ENCODE assay signal across 18 cellular contexts in the genomic region with DNA sequence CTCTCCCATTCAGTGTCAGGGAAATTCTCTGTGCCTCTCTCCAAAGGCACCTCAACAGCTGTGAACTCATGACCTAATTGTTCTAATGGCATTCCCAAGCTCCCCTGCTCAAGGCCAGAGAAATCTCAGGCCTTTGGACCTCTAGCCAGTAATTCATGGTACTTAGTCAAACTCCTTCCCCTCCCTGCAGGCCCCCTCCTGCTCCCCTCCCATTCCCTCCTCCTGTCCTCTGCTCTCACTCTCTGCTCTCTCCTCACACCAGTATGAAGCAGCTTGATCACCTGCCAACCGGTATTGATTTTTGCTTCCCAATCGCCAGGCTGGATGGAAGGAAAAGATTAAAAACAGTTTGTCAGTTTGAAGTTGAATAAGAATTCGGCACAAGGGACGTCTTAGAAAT.
DNase-seq lines count a peak whose midpoint lies in the region; ATAC-seq and TF ChIP-seq lines count a peak whose summit lies in the region.
"Had no signal": no experiment of that assay in that cellular context is flagged by ENCODE, and none has a peak within 500 bp of the region (broad histone marks: within the 10 kb centered on the region; RNA-seq: fewer than 3 reads in every experiment).

No MANE protein-coding gene starts in this region.

- TF ChIP-seq CTCF in hepatocyte (IDR thresholded peaks at IDR 0.05; ENCODE audit: poor library complexity) = no peak
- TF ChIP-seq CTCF in ovary (IDR thresholded peaks at IDR 0.05) = no peak
- TF ChIP-seq CTCF in PC-9 (conservative IDR thresholded peaks at IDR 0.05) = no peak

- DNase-seq in NCI-H1092 treated with DMSO at 0.1 percent for 48 hours (lab: John Stamatoyannopoulos, UW) (peak; percentile 72), NCI-H2227 (lab: John Stamatoyannopoulos, UW; ENCODE audit: unreplicated experiment) (peak; percentile 33), hepatocyte (ENCODE audit: low spot score) (peak; percentile 7), ovary (peak; percentile 41 to 44 (median 41)), PC-9 (no peak)
- no peak for DNase-seq in activated naive CD4-positive, alpha-beta T cell (lab: John Stamatoyannopoulos, UW)
- DNase-seq: CD8-positive, alpha-beta T cell; DND-41; GDM1; GM23248; NCI-H1048; NCI-H187 treated with DMSO at 0.1 percent for 48 hours; NCI-H226; NCI-H774; SJCRH30 had no signal

- no peak overlapping the region for H3K27ac ChIP-seq in hepatocyte
- H3K27ac ChIP-seq in ovary = peak overlapping the region in 1 of 2 donors; percentile 59
- H3K27ac ChIP-seq in PC-9 = no peak overlapping the region
- H3K27ac ChIP-seq: GM23248, HL-60, SJCRH30 had no signal

- CTCF ChIA-PET in PC-9 (lab: Charles Lee) = no interaction called here

- ATAC-seq in GM21423 (IDR thresholded peaks at IDR 0.05; ENCODE audit: unreplicated experiment) = no peak
- ATAC-seq: CD8-positive, alpha-beta T cell; K562 had no signal

- H2AFZ ChIP-seq in hepatocyte = no peak overlapping the region
- no peak overlapping the region for H2AFZ ChIP-seq in PC-9
- H2AFZ ChIP-seq: GM23248 had no signal

- H3K36me3 ChIP-seq in hepatocyte (replicated peaks; ENCODE audit: insufficient read depth, low read depth) (no peaks in the 10 kb centered on the region), ovary (no peaks in the 10 kb centered on the region), PC-9 (ENCODE audit: low read depth) (no peaks in the 10 kb centered on the region)
- H3K36me3 ChIP-seq: SJCRH30 had no signal

- no peak overlapping the region for H3K4me3 ChIP-seq in hepatocyte
- H3K4me3 ChIP-seq in ovary = no peak overlapping the region
- no peak overlapping the region for H3K4me3 ChIP-seq in PC-9
- H3K4me3 ChIP-seq: GM23248, K562, SJCRH30 had no signal

- no peaks in the 10 kb centered on the region for H3K9me2 ChIP-seq in hepatocyte (replicated peaks; ENCODE audit: insufficient read depth)
- H3K9me2 ChIP-seq in PC-9 (ENCODE audit: insufficient read depth) = no peaks in the 10 kb centered on the region

- POLR2A ChIA-PET in PC-9 (lab: Charles Lee; ENCODE audit: unreplicated experiment) = no interaction called here

- H3K9me3 ChIP-seq in hepatocyte (ENCODE audit: low read depth) = no peaks in the 10 kb centered on the region
- H3K9me3 ChIP-seq in ovary = no peaks in the 10 kb centered on the region
- peaks cover 16% of the 10 kb centered on the region; the same call in 1 of the 2 replicates for H3K9me3 ChIP-seq in PC-9 (ENCODE audit: insufficient read depth, low read depth)
- H3K9me3 ChIP-seq: SJCRH30 had no signal

- no peaks in the 10 kb centered on the region for H3K79me2 ChIP-seq in hepatocyte
- H3K79me2 ChIP-seq in PC-9 (ENCODE audit: low read depth) = no peaks in the 10 kb centered on the region

- no TSS peak for BruUV-seq in PC-9 (replicated peaks; lab: Mats Ljungman, UMichigan)

- no peak for TF ChIP-seq POLR2A in ovary (IDR thresholded peaks at IDR 0.05)

- no peak for TF ChIP-seq EP300 in ovary (IDR thresholded peaks at IDR 0.05)

- 57% methylated on average over 4 of the region's 4 CpGs for WGBS in hepatocyte (ENCODE audit: low lambda C conversion rate, missing lambda C conversion rate)
- WGBS in ovary, 3 donors = 5 to 11% (median 6%) methylated on average over 4 of the region's 4 CpGs

- peaks cover 4% of the 10 kb centered on the region; the same call in 1 of the 2 replicates for H3F3A ChIP-seq in PC-9 (ENCODE audit: insufficient read depth, low read depth)

- H3K4me1 ChIP-seq in hepatocyte (ENCODE audit: insufficient read depth) = no peaks in the 10 kb centered on the region
- peaks cover 15% of the 10 kb centered on the region for H3K4me1 ChIP-seq in ovary (ENCODE audit: insufficient read depth)
- peaks cover 14% of the 10 kb centered on the region for H3K4me1 ChIP-seq in PC-9 (replicated peaks; ENCODE audit: insufficient read depth)
- H3K4me1 ChIP-seq: SJCRH30 had no signal

- no peaks in the 10 kb centered on the region for H4K20me1 ChIP-seq in hepatocyte (ENCODE audit: insufficient read depth, poor library complexity, severe bottlenecking)
- H4K20me1 ChIP-seq in PC-9 (ENCODE audit: insufficient read depth) = no peaks in the 10 kb centered on the region

- no peak overlapping the region for H3K4me2 ChIP-seq in hepatocyte
- H3K4me2 ChIP-seq in PC-9 = no peak overlapping the region

- no peaks in the 10 kb centered on the region for H3K27me3 ChIP-seq in hepatocyte
- H3K27me3 ChIP-seq in ovary = no peaks in the 10 kb centered on the region
- no peaks in the 10 kb centered on the region for H3K27me3 ChIP-seq in PC-9 (ENCODE audit: insufficient read depth, low read depth)
- H3K27me3 ChIP-seq: SJCRH30 had no signal

- intact Hi-C loops in ovary (cut with DNase I) = no loop called here
- intact Hi-C loops in PC-9 (cut with micrococcal nuclease; ENCODE audit: unreplicated experiment) = no loop called here

Comparison
In these comparisons a context has a peak if more than half of its experiments do, and no peak if none do; other contexts are left out.
1. DNase-seq: peak in NCI-H1092 treated with DMSO at 0.1 percent for 48 hours (single experiment), NCI-H2227 (single experiment), hepatocyte (single experiment) and ovary (5 of 5); none in PC-9 (0 of 2) and activated naive CD4-positive, alpha-beta T cell (0 of 4).